ENCODE assay signal across 2 cellular contexts in genomic region chr11:68390315-68390714, GRCh38.
TF ChIP-seq lines count a peak whose summit lies in the region.

No MANE protein-coding gene starts in this region.

TF ChIP-seq in IMR-90, 13 proteins besides CTCF, POLR2A, EP300 and RAD21:
- TF ChIP-seq ELK1 (IDR thresholded peaks at IDR 0.05; ENCODE audit: borderline replicate concordance, low read depth, low read length) = no peak
- TF ChIP-seq NFE2L2 (IDR thresholded peaks at IDR 0.05; ENCODE audit: low read depth, low read length) = no peak
- 0 out of 2 replicates have a peak, but pooled peaks have one; percentile 7 for TF ChIP-seq CEBPB (IDR thresholded peaks at IDR 0.05; ENCODE audit: low read depth, low read length)

TF ChIP-seq in HepG2, 621 proteins besides CTCF, POLR2A, EP300 and RAD21:
- TF ChIP-seq ZNF775 (CRISPR knock-in tag; IDR thresholded peaks at IDR 0.05; ENCODE audit: borderline replicate concordance) (no peak), SYNCRIP (IDR thresholded peaks at IDR 0.05; ENCODE audit: insufficient read depth, low read depth, low read length) (no peak), ZFP1 (CRISPR knock-in tag; IDR thresholded peaks at IDR 0.05) (no peak), TP53 (CRISPR knock-in tag; conservative IDR thresholded peaks at IDR 0.05) (no peak), TBP (CRISPR knock-in tag; IDR thresholded peaks at IDR 0.05) (no peak), AGO2 (optimal IDR thresholded peaks at IDR 0.05; ENCODE audit: low read depth, low read length) (peak; percentile 43), ATRX (CRISPR knock-in tag; IDR thresholded peaks at IDR 0.05; ENCODE audit: borderline replicate concordance) (no peak), ZNF777 (CRISPR knock-in tag; IDR thresholded peaks at IDR 0.05) (no peak), CBX5 (CRISPR knock-in tag; IDR thresholded peaks at IDR 0.05; ENCODE audit: borderline replicate concordance) (no peak)
